27 cellular contexts compared by ENCODE assay signal in genomic region chr19:54218960-54219661, GRCh38. TPM values are rescaled to one million over a fixed set of nuclear protein-coding genes. Genes with fewer than 3 reads are reported as not detected.
"Had no signal": no experiment of that assay in that cellular context is flagged by ENCODE, and none has a peak within 500 bp of the region (broad histone marks: within the 10 kb centered on the region; RNA-seq: fewer than 3 reads in every experiment).

No MANE protein-coding gene starts in this region.

- H3K9me3 Mint-ChIP-seq: activated CD4-positive, alpha-beta memory T cell treated with anti-CD3 and anti-CD28 coated beads, Interleukin-2, amount 10 ng/mL, durations not matched to agents 7 days and 5 days; activated CD4-positive, alpha-beta T cell treated with anti-CD3 and anti-CD28 coated beads, Interleukin-2, amount 10 ng/mL, durations not matched to agents 24 days and 14 days; activated naive CD4-positive, alpha-beta T cell treated with anti-CD3 and anti-CD28 coated beads, Interleukin-2, amount 50 U/mL, for 72 hours; effector memory CD8-positive, alpha-beta T cell; mesothelial cell of epicardium; naive thymus-derived CD8-positive, alpha-beta T cell; stimulated activated effector memory CD8-positive, alpha-beta T cell treated with anti-CD3 and anti-CD28 coated beads, Interleukin-12 subunit alpha, Interleukin-12 subunit beta, amount 100 ng/mL, for 72 hours; T-helper 2 cell treated with Interferon-gamma antibody and Interleukin-4, amounts not matched to agents 5 μg/mL and 100 μg/mL, for 36 hours had no signal

- ATAC-seq: activated CD4-positive, CD25-positive, alpha-beta regulatory T cell treated with anti-CD3 and anti-CD28 coated beads, Interleukin-2, amount 50 U/mL, for 24 hours; effector memory CD8-positive, alpha-beta T cell; left ventricle myocardium superior; naive thymus-derived CD8-positive, alpha-beta T cell; stimulated activated effector memory CD8-positive, alpha-beta T cell treated with anti-CD3 and anti-CD28 coated beads, Interleukin-12 subunit alpha, Interleukin-12 subunit beta, amount 100 ng/mL, for 72 hours had no signal

- H3K27me3 ChIP-seq: ascending aorta, right lobe of liver had no signal

- H3K27ac ChIP-seq: ascending aorta, dorsolateral prefrontal cortex, esophagus muscularis mucosa, parathyroid adenoma, right lobe of liver, stomach, suprapubic skin, tibial nerve, VCaP had no signal

- H3K4me3 Mint-ChIP-seq: activated CD4-positive, alpha-beta memory T cell treated with anti-CD3 and anti-CD28 coated beads, Interleukin-2, amount 10 ng/mL, durations not matched to agents 7 days and 5 days; activated CD4-positive, alpha-beta T cell treated with anti-CD3 and anti-CD28 coated beads, Interleukin-2, amount 10 ng/mL, durations not matched to agents 24 days and 14 days; mesothelial cell of epicardium; naive thymus-derived CD8-positive, alpha-beta T cell; stimulated activated effector memory CD8-positive, alpha-beta T cell treated with anti-CD3 and anti-CD28 coated beads, Interleukin-12 subunit alpha, Interleukin-12 subunit beta, amount 100 ng/mL, for 72 hours; T-helper 2 cell treated with Interferon-gamma antibody and Interleukin-4, amounts not matched to agents 5 μg/mL and 100 μg/mL, for 36 hours had no signal

- H3K4me3 ChIP-seq: ascending aorta, dorsolateral prefrontal cortex, esophagus muscularis mucosa, right lobe of liver, stomach, suprapubic skin, tibial nerve had no signal

- DNase-seq: activated CD4-positive, alpha-beta memory T cell treated with anti-CD3 and anti-CD28 coated beads, Interleukin-2, amount 10 ng/mL, durations not matched to agents 7 days and 5 days; activated gamma-delta T cell; activated T-cell treated with anti-CD3 and anti-CD28 coated beads for 4 hours; central memory CD4-positive, alpha-beta T cell; dorsolateral prefrontal cortex; effector memory CD8-positive, alpha-beta T cell; hippocampal formation; left ventricle myocardium superior; mammary epithelial cell; naive thymus-derived CD8-positive, alpha-beta T cell; small intestine; stimulated activated CD4-positive, alpha-beta T cell treated with anti-CD3 and anti-CD28 coated beads, Interleukin-2, amount 100 ng/mL, for 24 hours; stomach had no signal

- H3K9me3 ChIP-seq: ascending aorta, esophagus muscularis mucosa, right lobe of liver, stomach, suprapubic skin, tibial nerve had no signal

- H3K36me3 ChIP-seq: suprapubic skin had no signal

- H3K4me1 ChIP-seq: ascending aorta, esophagus muscularis mucosa, parathyroid adenoma, tibial nerve had no signal

- H3K27ac Mint-ChIP-seq: activated CD4-positive, alpha-beta memory T cell treated with anti-CD3 and anti-CD28 coated beads, Interleukin-2, amount 10 ng/mL, durations not matched to agents 7 days and 5 days; activated CD4-positive, alpha-beta T cell treated with anti-CD3 and anti-CD28 coated beads, Interleukin-2, amount 10 ng/mL, durations not matched to agents 24 days and 14 days; activated naive CD4-positive, alpha-beta T cell treated with anti-CD3 and anti-CD28 coated beads, Interleukin-2, amount 50 U/mL, for 72 hours; effector memory CD8-positive, alpha-beta T cell; mesothelial cell of epicardium; stimulated activated effector memory CD8-positive, alpha-beta T cell treated with anti-CD3 and anti-CD28 coated beads, Interleukin-12 subunit alpha, Interleukin-12 subunit beta, amount 100 ng/mL, for 72 hours; T-helper 2 cell treated with Interferon-gamma antibody and Interleukin-4, amounts not matched to agents 5 μg/mL and 100 μg/mL, for 36 hours had no signal

RNA-seq across cellular contexts. Expression of gene LILRB3, which starts 3.7 kb away (rescaled TPM):
- total RNA-seq: frontal cortex, mammary epithelial cell, mesothelial cell of epicardium had no signal

RNA-seq across cellular contexts. Expression of gene LILRA6, which starts 23.5 kb away (rescaled TPM):
- total RNA-seq: activated naive CD4-positive, alpha-beta T cell treated with anti-CD3 and anti-CD28 coated beads, Interleukin-2, amount 50 U/mL, for 72 hours; mammary epithelial cell; mesothelial cell of epicardium had no signal
